Comparison of ENCODE assay signal across 17 cellular contexts in the genomic region with DNA sequence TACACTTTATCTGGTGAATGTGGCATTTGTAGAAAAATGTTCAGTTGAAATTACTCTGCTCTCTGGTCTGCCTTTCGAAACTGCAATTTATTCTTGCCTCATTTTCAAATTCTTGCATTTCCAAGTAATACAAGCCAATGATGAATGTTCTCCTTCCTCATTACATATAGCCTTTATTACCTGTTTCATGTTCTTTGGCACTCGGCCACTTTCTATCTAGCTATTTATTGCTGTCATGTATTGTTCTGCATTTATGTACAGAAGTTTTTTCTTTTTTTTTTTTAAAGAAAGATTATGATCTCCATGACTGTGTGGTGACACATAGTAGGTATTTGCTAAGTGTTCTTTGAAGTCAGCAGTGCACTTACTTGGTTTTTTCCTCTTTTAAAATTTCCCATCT.
DNase-seq lines count a peak whose midpoint lies in the region; ATAC-seq, FAIRE-seq and TF ChIP-seq lines count a peak whose summit lies in the region.
"Had no signal": no experiment of that assay in that cellular context is flagged by ENCODE, and none has a peak within 500 bp of the region (broad histone marks: within the 10 kb centered on the region; RNA-seq: fewer than 3 reads in every experiment).

No MANE protein-coding gene starts in this region.

- CTCF ChIA-PET in RWPE1 (lab: Yijun Ruan, JAX): no interaction called here

- peaks cover 2% of the 10 kb centered on the region for H3K36me3 ChIP-seq in bronchial epithelial cell (ENCODE audit: control insufficient read depth, insufficient read depth, low read length)
- peaks cover 19% of the 10 kb centered on the region for H3K36me3 ChIP-seq in upper lobe of right lung
- no peaks in the 10 kb centered on the region for H3K36me3 ChIP-seq in brain microvascular endothelial cell (replicated peaks)
- H3K36me3 ChIP-seq: thoracic aorta had no signal

- in situ Hi-C loops in brain microvascular endothelial cell (cut with HindIII; ENCODE audit: low pct_ligation_motif_present, low sequenced_read_pairs): no loop called here

- DNase-seq in AG09319 (ENCODE audit: extremely low read depth, low read depth) (peak; percentile 8), LoVo (ENCODE audit: low spot score) (peak; percentile 37), bronchial epithelial cell (ENCODE audit: low read depth) (peak; percentile 22), left colon (peak in 1 of 2 donors; percentile 27), upper lobe of right lung (no peak), brain microvascular endothelial cell (no peak), RWPE1 (ENCODE audit: low spot score) (no peak)
- DNase-seq: activated CD8-positive, alpha-beta T cell treated with anti-CD3 and anti-CD28 coated beads, Interleukin-2, amount 10 ng/mL, durations not matched to agents 7 days and 5 days; anterior cingulate cortex; retina; SK-N-SH; stimulated activated CD4-positive, alpha-beta T cell treated with anti-CD3 and anti-CD28 coated beads, Interleukin-1b, Interleukin-23, amount 100 ng/mL, for 48 hours had no signal

- intact Hi-C loops in left colon (cut with DNase I, micrococcal nuclease): no loop called here
- intact Hi-C loops in upper lobe of right lung (cut with DNase I): no loop called here

- FAIRE-seq in bronchial epithelial cell (lab: Jason Lieb, UNC): no peak
- FAIRE-seq: frontal cortex, GM18507 had no signal

- POLR2A ChIA-PET in RWPE1 (lab: Yijun Ruan, JAX; ENCODE audit: low non-redundant PET): no interaction called here

- no peak for TF ChIP-seq CTCF in AG09319 (IDR thresholded peaks at IDR 0.05; ENCODE audit: low read depth, low read length)
- no peak for TF ChIP-seq CTCF in bronchial epithelial cell (IDR thresholded peaks at IDR 0.05; ENCODE audit: insufficient read depth, low read length, severe bottlenecking)
- no peak for TF ChIP-seq CTCF in upper lobe of right lung (IDR thresholded peaks at IDR 0.05)
- TF ChIP-seq CTCF in brain microvascular endothelial cell (IDR thresholded peaks at IDR 0.05; ENCODE audit: low read depth, low read length, missing control alignments): no peak
- no peak for TF ChIP-seq CTCF in RWPE1 (conservative IDR thresholded peaks at IDR 0.05; ENCODE audit: low read depth)

- H3K27ac ChIP-seq in upper lobe of right lung (no peak overlapping the region), brain microvascular endothelial cell (no peak overlapping the region), RWPE1 (no peak overlapping the region)
- H3K27ac ChIP-seq: thoracic aorta had no signal

- no peaks in the 10 kb centered on the region for H3K4me1 ChIP-seq in upper lobe of right lung

- ATAC-seq in left colon (peak; percentile 82), upper lobe of right lung (no peak), GM18909 (IDR thresholded peaks at IDR 0.05; ENCODE audit: poor library complexity, unreplicated experiment) (no peak)
- ATAC-seq: activated CD8-positive, alpha-beta T cell treated with anti-CD3 and anti-CD28 coated beads, Interleukin-2, amount 10 ng/mL, durations not matched to agents 7 days and 5 days; natural killer cell treated with Interleukin-12 subunit alpha and Interleukin-12 subunit beta and Interleukin-15 and Interleukin-18, amount 100 ng/mL, for 72 hours had no signal

- no peak overlapping the region for H3K4me3 ChIP-seq in bronchial epithelial cell (ENCODE audit: low read depth, low read length)
- no peak overlapping the region for H3K4me3 ChIP-seq in upper lobe of right lung
- H3K4me3 ChIP-seq in brain microvascular endothelial cell (ENCODE audit: low read depth, low read length): no peak overlapping the region
- H3K4me3 ChIP-seq: thoracic aorta had no signal

- no peaks in the 10 kb centered on the region for H3K9me3 ChIP-seq in upper lobe of right lung
- H3K9me3 ChIP-seq: SK-N-SH, thoracic aorta had no signal

- no peaks in the 10 kb centered on the region for H3K27me3 ChIP-seq in bronchial epithelial cell (ENCODE audit: control insufficient read depth, insufficient read depth, low read length)
- no peaks in the 10 kb centered on the region for H3K27me3 ChIP-seq in upper lobe of right lung
- no peaks in the 10 kb centered on the region for H3K27me3 ChIP-seq in brain microvascular endothelial cell (replicated peaks)

Comparison
In these comparisons a context has a peak if more than half of its experiments do, and no peak if none do; other contexts are left out.
1. DNase-seq: peak in AG09319 (single experiment), LoVo (single experiment) and bronchial epithelial cell (single experiment); none in upper lobe of right lung (single experiment), brain microvascular endothelial cell (single experiment) and RWPE1 (single experiment).